In genomic region chr17:8712698-8713097, GRCh38 we compare ENCODE assay signal across 26 cellular contexts. TPM values are rescaled to one million over a fixed set of nuclear protein-coding genes. Genes with fewer than 3 reads are reported as not detected.
"Had no signal": no experiment of that assay in that cellular context is flagged by ENCODE, and none has a peak within 500 bp of the region (broad histone marks: within the 10 kb centered on the region; RNA-seq: fewer than 3 reads in every experiment).

No MANE protein-coding gene starts in this region.

- H3K27ac ChIP-seq: PC-9 had no signal

- H3K4me2 ChIP-seq: PC-9 had no signal

- DNase-seq: activated B cell treated with CpG ODN at 0.5 μM for 24 hours; activated CD4-positive, alpha-beta memory T cell treated with anti-CD3 and anti-CD28 coated beads for 36 hours; activated CD4-positive, alpha-beta T cell treated with anti-CD3 and anti-CD28 coated beads for 1 hour; activated CD4-positive, alpha-beta T cell treated with anti-CD3 and anti-CD28 coated beads, Interleukin-2, amount 10 ng/mL, durations not matched to agents 24 days and 14 days; activated CD8-positive, alpha-beta memory T cell treated with anti-CD3 and anti-CD28 coated beads for 24 hours; activated gamma-delta T cell; activated naive CD4-positive, alpha-beta T cell treated with anti-CD3 and anti-CD28 coated beads for 36 hours; activated T-cell treated with anti-CD3 and anti-CD28 coated beads, Interleukin-2, amount 50 U/mL, for 48 hours; amygdala; cerebellar nuclear complex; Karpas-422; MM.1S; NCI-H1105; NCI-H1436; NCI-H1694 treated with DMSO at 0.1 percent for 48 hours; NCI-H2081; NCI-H446; NCI-H524; PC-9; SIG-M5; T-helper 17 cell; T1000 had no signal

- H3K4me1 Mint-ChIP-seq: activated B cell treated with CpG ODN at 0.5 μM for 24 hours; activated CD4-positive, alpha-beta T cell treated with anti-CD3 and anti-CD28 coated beads, Interleukin-2, amount 10 ng/mL, durations not matched to agents 24 days and 14 days; activated T-helper 17 cell treated with anti-CD3 and anti-CD28 coated beads, Interleukin-2, amount 50 U/mL, for 72 hours; T-helper 17 cell had no signal

- H3K9me3 Mint-ChIP-seq: activated CD4-positive, alpha-beta memory T cell treated with anti-CD3 and anti-CD28 coated beads for 36 hours; activated CD4-positive, alpha-beta T cell treated with anti-CD3 and anti-CD28 coated beads, Interleukin-2, amount 10 ng/mL, durations not matched to agents 24 days and 14 days; activated naive CD4-positive, alpha-beta T cell treated with anti-CD3 and anti-CD28 coated beads for 36 hours; activated T-helper 17 cell treated with anti-CD3 and anti-CD28 coated beads, Interleukin-2, amount 50 U/mL, for 72 hours had no signal

- H2AFZ ChIP-seq: PC-9 had no signal

- ATAC-seq: activated T-helper 17 cell treated with anti-CD3 and anti-CD28 coated beads, Interleukin-2, amount 50 U/mL, for 72 hours; T-helper 17 cell had no signal

- H3K36me3 Mint-ChIP-seq: activated CD4-positive, alpha-beta memory T cell treated with anti-CD3 and anti-CD28 coated beads for 36 hours; activated naive CD8-positive, alpha-beta T cell had no signal

- H3K4me3 Mint-ChIP-seq: activated B cell treated with CpG ODN at 0.5 μM for 24 hours; activated CD4-positive, alpha-beta memory T cell treated with anti-CD3 and anti-CD28 coated beads for 36 hours; activated CD4-positive, alpha-beta T cell treated with anti-CD3 and anti-CD28 coated beads, Interleukin-2, amount 10 ng/mL, durations not matched to agents 24 days and 14 days; activated naive CD4-positive, alpha-beta T cell treated with anti-CD3 and anti-CD28 coated beads for 36 hours; activated naive CD8-positive, alpha-beta T cell; activated T-helper 17 cell treated with anti-CD3 and anti-CD28 coated beads, Interleukin-2, amount 50 U/mL, for 72 hours; T-helper 17 cell had no signal

- H3K27ac Mint-ChIP-seq: activated B cell treated with CpG ODN at 0.5 μM for 24 hours; activated CD4-positive, alpha-beta memory T cell treated with anti-CD3 and anti-CD28 coated beads for 36 hours; activated CD4-positive, alpha-beta T cell treated with anti-CD3 and anti-CD28 coated beads, Interleukin-2, amount 10 ng/mL, durations not matched to agents 24 days and 14 days; activated naive CD4-positive, alpha-beta T cell treated with anti-CD3 and anti-CD28 coated beads for 36 hours; activated naive CD8-positive, alpha-beta T cell; activated T-helper 17 cell treated with anti-CD3 and anti-CD28 coated beads, Interleukin-2, amount 50 U/mL, for 72 hours; T-helper 17 cell had no signal

- FAIRE-seq: TTC549 had no signal

- H3K4me3 ChIP-seq: PC-9 had no signal

RNA-seq across cellular contexts. Expression of gene CCDC42, which starts 31.9 kb away (rescaled TPM):
- total RNA-seq: activated B cell treated with CpG ODN at 0.5 μM for 24 hours; activated naive CD4-positive, alpha-beta T cell treated with anti-CD3 and anti-CD28 coated beads for 36 hours; cardiac septum; PC-9 had no signal

RNA-seq across cellular contexts. Expression of gene SPDYE4, which starts 45.6 kb away (rescaled TPM):
- total RNA-seq: activated B cell treated with CpG ODN at 0.5 μM for 24 hours; activated CD4-positive, alpha-beta memory T cell treated with anti-CD3 and anti-CD28 coated beads for 36 hours; activated CD4-positive, alpha-beta T cell treated with anti-CD3 and anti-CD28 coated beads, Interleukin-2, amount 10 ng/mL, durations not matched to agents 24 days and 14 days; activated naive CD4-positive, alpha-beta T cell treated with anti-CD3 and anti-CD28 coated beads for 36 hours; activated T-helper 17 cell treated with anti-CD3 and anti-CD28 coated beads, Interleukin-2, amount 50 U/mL, for 72 hours; cardiac septum; PC-9; T-helper 17 cell had no signal
